32 cellular contexts compared by ENCODE assay signal in genomic region chr3:191593486-191593885, GRCh38.
"Had no signal": no experiment of that assay in that cellular context is flagged by ENCODE, and none has a peak within 500 bp of the region (broad histone marks: within the 10 kb centered on the region; RNA-seq: fewer than 3 reads in every experiment).

No MANE protein-coding gene starts in this region.

- DNase-seq: activated CD4-positive, alpha-beta memory T cell treated with anti-CD3 and anti-CD28 coated beads for 36 hours; activated CD4-positive, alpha-beta T cell treated with anti-CD3 and anti-CD28 coated beads for 36 hours; activated CD4-positive, alpha-beta T cell treated with anti-CD3 and anti-CD28 coated beads, Interleukin-2, amount 10 ng/mL, durations not matched to agents 24 days and 14 days; activated CD4-positive, CD25-positive, alpha-beta regulatory T cell; activated CD4-positive, CD25-positive, alpha-beta regulatory T cell treated with anti-CD3 and anti-CD28 coated beads, Interleukin-2, amount 50 U/mL, for 72 hours; activated CD8-positive, alpha-beta memory T cell treated with anti-CD3 and anti-CD28 coated beads, Interleukin-2, amount 10 ng/mL, durations not matched to agents 7 days and 5 days; activated CD8-positive, alpha-beta memory T cell treated with anti-CD3 and anti-CD28 coated beads, Interleukin-2, amount 50 U/mL, for 4 hours; activated CD8-positive, alpha-beta T cell treated with anti-CD3 and anti-CD28 coated beads, Interleukin-2, amount 10 ng/mL, durations not matched to agents 7 days and 5 days; activated effector memory CD4-positive, alpha-beta T cell treated with anti-CD3 and anti-CD28 coated beads, Interleukin-2, amount 50 U/mL, for 16 hours; activated naive CD4-positive, alpha-beta T cell treated with anti-CD3 and anti-CD28 coated beads for 36 hours; activated naive CD8-positive, alpha-beta T cell treated with anti-CD3 and anti-CD28 coated beads for 36 hours; activated naive CD8-positive, alpha-beta T cell treated with anti-CD3 and anti-CD28 coated beads, Interleukin-2, amount 50 U/mL, for 24 hours; activated T-cell treated with anti-CD3 and anti-CD28 coated beads, Interleukin-2, amount 50 U/mL, for 1 hour; activated T-cell treated with anti-CD3 and anti-CD28 coated beads, Interleukin-2, amount 50 U/mL, for 48 hours; adrenal gland; amygdala; aorta; body of pancreas; central memory CD4-positive, alpha-beta T cell; dorsolateral prefrontal cortex; effector memory CD4-positive, alpha-beta T cell; endodermal cell; foreskin fibroblast; head of caudate nucleus; T-cell; T-helper 9 cell had no signal

- H3K9me3 Mint-ChIP-seq: activated CD4-positive, alpha-beta memory T cell treated with anti-CD3 and anti-CD28 coated beads for 36 hours; activated CD4-positive, alpha-beta T cell treated with anti-CD3 and anti-CD28 coated beads, Interleukin-2, amount 10 ng/mL, durations not matched to agents 24 days and 14 days; activated naive CD4-positive, alpha-beta T cell treated with anti-CD3 and anti-CD28 coated beads, Interleukin-2, amount 50 U/mL, for 24 hours; activated naive CD8-positive, alpha-beta T cell treated with anti-CD3 and anti-CD28 coated beads, Interleukin-2, amount 50 U/mL, for 24 hours; activated T-helper 1 cell treated with anti-CD3 and anti-CD28 coated beads, Interleukin-12 subunit alpha, Interleukin-12 subunit beta, Interleukin-2, Interleukin-4 antibody, amounts not matched to agents 30 ng/mL and 10 ng/mL and 1 ng/mL, durations not matched to agents 14 hours and 24 hours and 36 hours; activated T-helper 2 cell treated with anti-CD3 and anti-CD28 coated beads, Interferon-gamma antibody, Interleukin-2, Interleukin-4, amounts not matched to agents 10 μg/mL and 5 μg/mL and 100 μg/mL, durations not matched to agents 14 hours and 24 hours and 36 hours; dendritic cell treated with granulocyte-macrophage colony-stimulating factor and Interleukin-4, amounts not matched to agents 40 ng/mL and 50 ng/mL, for 4 days; endodermal cell; T-helper 1 cell treated with Interleukin-12 subunit alpha and Interleukin-12 subunit beta and Interleukin-4 antibody, amounts not matched to agents 30 μg/mL and 1 μg/mL, for 36 hours had no signal

- H3K36me3 Mint-ChIP-seq: activated CD4-positive, alpha-beta memory T cell treated with anti-CD3 and anti-CD28 coated beads for 36 hours; activated CD8-positive, alpha-beta memory T cell treated with anti-CD3 and anti-CD28 coated beads, Interleukin-2, amount 10 ng/mL, durations not matched to agents 7 days and 5 days; activated naive CD4-positive, alpha-beta T cell treated with anti-CD3 and anti-CD28 coated beads, Interleukin-2, amount 50 U/mL, for 24 hours; activated naive CD8-positive, alpha-beta T cell treated with anti-CD3 and anti-CD28 coated beads for 36 hours; T-cell had no signal

- H3K4me1 Mint-ChIP-seq: activated CD4-positive, alpha-beta T cell treated with anti-CD3 and anti-CD28 coated beads for 36 hours; activated CD4-positive, alpha-beta T cell treated with anti-CD3 and anti-CD28 coated beads, Interleukin-2, amount 10 ng/mL, durations not matched to agents 24 days and 14 days; activated CD8-positive, alpha-beta memory T cell treated with anti-CD3 and anti-CD28 coated beads, Interleukin-2, amount 10 ng/mL, durations not matched to agents 7 days and 5 days; activated naive CD4-positive, alpha-beta T cell treated with anti-CD3 and anti-CD28 coated beads, Interleukin-2, amount 50 U/mL, for 24 hours; activated naive CD8-positive, alpha-beta T cell treated with anti-CD3 and anti-CD28 coated beads for 36 hours; activated naive CD8-positive, alpha-beta T cell treated with anti-CD3 and anti-CD28 coated beads, Interleukin-2, amount 50 U/mL, for 24 hours; endodermal cell; T-cell had no signal

- ATAC-seq: activated CD4-positive, alpha-beta T cell treated with anti-CD3 and anti-CD28 coated beads for 36 hours; activated CD8-positive, alpha-beta memory T cell treated with anti-CD3 and anti-CD28 coated beads, Interleukin-2, amount 10 ng/mL, durations not matched to agents 7 days and 5 days; activated CD8-positive, alpha-beta T cell treated with anti-CD3 and anti-CD28 coated beads, Interleukin-2, amount 10 ng/mL, durations not matched to agents 7 days and 5 days; activated naive CD8-positive, alpha-beta T cell treated with anti-CD3 and anti-CD28 coated beads, Interleukin-2, amount 50 U/mL, for 24 hours; body of pancreas; esophagus mucosa; T-cell had no signal

- H3K27ac Mint-ChIP-seq: activated CD4-positive, alpha-beta memory T cell treated with anti-CD3 and anti-CD28 coated beads for 36 hours; activated CD4-positive, alpha-beta T cell treated with anti-CD3 and anti-CD28 coated beads for 36 hours; activated CD4-positive, alpha-beta T cell treated with anti-CD3 and anti-CD28 coated beads, Interleukin-2, amount 10 ng/mL, durations not matched to agents 24 days and 14 days; activated CD8-positive, alpha-beta memory T cell treated with anti-CD3 and anti-CD28 coated beads, Interleukin-2, amount 10 ng/mL, durations not matched to agents 7 days and 5 days; activated CD8-positive, alpha-beta T cell treated with anti-CD3 and anti-CD28 coated beads, Interleukin-2, amount 10 ng/mL, durations not matched to agents 7 days and 5 days; activated naive CD4-positive, alpha-beta T cell treated with anti-CD3 and anti-CD28 coated beads for 36 hours; activated naive CD4-positive, alpha-beta T cell treated with anti-CD3 and anti-CD28 coated beads, Interleukin-2, amount 50 U/mL, for 24 hours; activated naive CD8-positive, alpha-beta T cell treated with anti-CD3 and anti-CD28 coated beads for 36 hours; activated naive CD8-positive, alpha-beta T cell treated with anti-CD3 and anti-CD28 coated beads, Interleukin-2, amount 50 U/mL, for 24 hours; activated T-helper 1 cell treated with anti-CD3 and anti-CD28 coated beads, Interleukin-12 subunit alpha, Interleukin-12 subunit beta, Interleukin-2, Interleukin-4 antibody, amounts not matched to agents 30 ng/mL and 10 ng/mL and 1 ng/mL, durations not matched to agents 14 hours and 24 hours and 36 hours; activated T-helper 2 cell treated with anti-CD3 and anti-CD28 coated beads, Interferon-gamma antibody, Interleukin-2, Interleukin-4, amounts not matched to agents 10 μg/mL and 5 μg/mL and 100 μg/mL, durations not matched to agents 14 hours and 24 hours and 36 hours; dendritic cell treated with granulocyte-macrophage colony-stimulating factor and Interleukin-4, amounts not matched to agents 40 ng/mL and 50 ng/mL, for 4 days; endodermal cell; T-cell; T-helper 1 cell treated with Interleukin-12 subunit alpha and Interleukin-12 subunit beta and Interleukin-4 antibody, amounts not matched to agents 30 μg/mL and 1 μg/mL, for 36 hours had no signal

- H3K4me3 Mint-ChIP-seq: activated CD4-positive, alpha-beta memory T cell treated with anti-CD3 and anti-CD28 coated beads for 36 hours; activated CD4-positive, alpha-beta T cell treated with anti-CD3 and anti-CD28 coated beads for 36 hours; activated CD4-positive, alpha-beta T cell treated with anti-CD3 and anti-CD28 coated beads, Interleukin-2, amount 10 ng/mL, durations not matched to agents 24 days and 14 days; activated CD8-positive, alpha-beta memory T cell treated with anti-CD3 and anti-CD28 coated beads, Interleukin-2, amount 10 ng/mL, durations not matched to agents 7 days and 5 days; activated CD8-positive, alpha-beta T cell treated with anti-CD3 and anti-CD28 coated beads, Interleukin-2, amount 10 ng/mL, durations not matched to agents 7 days and 5 days; activated naive CD4-positive, alpha-beta T cell treated with anti-CD3 and anti-CD28 coated beads for 36 hours; activated naive CD4-positive, alpha-beta T cell treated with anti-CD3 and anti-CD28 coated beads, Interleukin-2, amount 50 U/mL, for 24 hours; activated naive CD8-positive, alpha-beta T cell treated with anti-CD3 and anti-CD28 coated beads for 36 hours; activated naive CD8-positive, alpha-beta T cell treated with anti-CD3 and anti-CD28 coated beads, Interleukin-2, amount 50 U/mL, for 24 hours; activated T-helper 1 cell treated with anti-CD3 and anti-CD28 coated beads, Interleukin-12 subunit alpha, Interleukin-12 subunit beta, Interleukin-2, Interleukin-4 antibody, amounts not matched to agents 30 ng/mL and 10 ng/mL and 1 ng/mL, durations not matched to agents 14 hours and 24 hours and 36 hours; dendritic cell treated with granulocyte-macrophage colony-stimulating factor and Interleukin-4, amounts not matched to agents 40 ng/mL and 50 ng/mL, for 4 days; endodermal cell; T-cell; T-helper 1 cell treated with Interleukin-12 subunit alpha and Interleukin-12 subunit beta and Interleukin-4 antibody, amounts not matched to agents 30 μg/mL and 1 μg/mL, for 36 hours had no signal

- H3K27me3 Mint-ChIP-seq: activated CD4-positive, alpha-beta memory T cell treated with anti-CD3 and anti-CD28 coated beads for 36 hours; activated CD4-positive, alpha-beta T cell treated with anti-CD3 and anti-CD28 coated beads for 36 hours; activated CD4-positive, alpha-beta T cell treated with anti-CD3 and anti-CD28 coated beads, Interleukin-2, amount 10 ng/mL, durations not matched to agents 24 days and 14 days; activated CD8-positive, alpha-beta memory T cell treated with anti-CD3 and anti-CD28 coated beads, Interleukin-2, amount 10 ng/mL, durations not matched to agents 7 days and 5 days; activated naive CD4-positive, alpha-beta T cell treated with anti-CD3 and anti-CD28 coated beads, Interleukin-2, amount 50 U/mL, for 24 hours; activated naive CD8-positive, alpha-beta T cell treated with anti-CD3 and anti-CD28 coated beads for 36 hours; activated naive CD8-positive, alpha-beta T cell treated with anti-CD3 and anti-CD28 coated beads, Interleukin-2, amount 50 U/mL, for 24 hours; dendritic cell treated with granulocyte-macrophage colony-stimulating factor and Interleukin-4, amounts not matched to agents 40 ng/mL and 50 ng/mL, for 4 days; T-cell had no signal
